Comparison of ENCODE assay signal across 3 cellular contexts in genomic region chr4:185801471-185801870, GRCh38.
TF ChIP-seq lines count a peak whose summit lies in the region.

No MANE protein-coding gene starts in this region.

TF ChIP-seq in SK-N-SH, 30 proteins besides CTCF, POLR2A, EP300 and RAD21:
- TF ChIP-seq POLR2AphosphoS5 (IDR thresholded peaks at IDR 0.05; ENCODE audit: low read depth, low read length) = no peak
- peak; percentile 25; the same call in 1 of the 2 replicates for TF ChIP-seq GATA2 (CRISPR knock-in tag; IDR thresholded peaks at IDR 0.05)

TF ChIP-seq in SK-N-SH treated with all-trans-retinoic acid at 6 μM for 48 hours, 23 proteins besides CTCF, POLR2A, EP300 and RAD21:
- no peak for TF ChIP-seq ZNF565 (CRISPR knock-in tag; conservative IDR thresholded peaks at IDR 0.05; ENCODE audit: low read depth)
- no peak for TF ChIP-seq POU6F1 (CRISPR knock-in tag; IDR thresholded peaks at IDR 0.05; ENCODE audit: borderline replicate concordance, low read depth)
- TF ChIP-seq TOX (CRISPR knock-in tag; IDR thresholded peaks at IDR 0.05; ENCODE audit: borderline replicate concordance) = no peak
- TF ChIP-seq OSR1 (CRISPR knock-in tag; IDR thresholded peaks at IDR 0.05) = no peak
- TF ChIP-seq ARNTL (CRISPR knock-in tag; IDR thresholded peaks at IDR 0.05; ENCODE audit: borderline replicate concordance, low read depth) = no peak
- TF ChIP-seq CSRNP3 (CRISPR knock-in tag; IDR thresholded peaks at IDR 0.05) = no peak
- no peak for TF ChIP-seq GLIS3 (CRISPR knock-in tag; IDR thresholded peaks at IDR 0.05)

TF ChIP-seq in IMR-90, 13 proteins besides CTCF, POLR2A, EP300 and RAD21:
- TF ChIP-seq RFX5 (IDR thresholded peaks at IDR 0.05; ENCODE audit: low read depth, low read length) = no peak
- no peak for TF ChIP-seq FOS (IDR thresholded peaks at IDR 0.05; ENCODE audit: low read depth, low read length)
- TF ChIP-seq CHD1 (IDR thresholded peaks at IDR 0.05; ENCODE audit: low read depth, low read length) = no peak
- TF ChIP-seq BHLHE40 (IDR thresholded peaks at IDR 0.05; ENCODE audit: low read depth, low read length) = no peak
- TF ChIP-seq RCOR1 (IDR thresholded peaks at IDR 0.05; ENCODE audit: insufficient replicate concordance, low read length) = no peak
- no peak for TF ChIP-seq USF2 (IDR thresholded peaks at IDR 0.05; ENCODE audit: low read depth, low read length)
- no peak for TF ChIP-seq CEBPB (IDR thresholded peaks at IDR 0.05; ENCODE audit: low read depth, low read length)
- no peak for TF ChIP-seq NFE2L2 (IDR thresholded peaks at IDR 0.05; ENCODE audit: low read depth, low read length)
- TF ChIP-seq, protein P1, sequence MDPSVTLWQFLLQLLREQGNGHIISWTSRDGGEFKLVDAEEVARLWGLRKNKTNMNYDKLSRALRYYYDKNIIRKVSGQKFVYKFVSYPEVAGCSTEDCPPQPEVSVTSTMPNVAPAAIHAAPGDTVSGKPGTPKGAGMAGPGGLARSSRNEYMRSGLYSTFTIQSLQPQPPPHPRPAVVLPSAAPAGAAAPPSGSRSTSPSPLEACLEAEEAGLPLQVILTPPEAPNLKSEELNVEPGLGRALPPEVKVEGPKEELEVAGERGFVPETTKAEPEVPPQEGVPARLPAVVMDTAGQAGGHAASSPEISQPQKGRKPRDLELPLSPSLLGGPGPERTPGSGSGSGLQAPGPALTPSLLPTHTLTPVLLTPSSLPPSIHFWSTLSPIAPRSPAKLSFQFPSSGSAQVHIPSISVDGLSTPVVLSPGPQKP (IDR thresholded peaks at IDR 0.05; ENCODE audit: borderline replicate concordance, low read depth, low read length) = no peak
- no peak for TF ChIP-seq MAFK (IDR thresholded peaks at IDR 0.05; ENCODE audit: low read depth, low read length)
- TF ChIP-seq SMC3 (IDR thresholded peaks at IDR 0.05; ENCODE audit: low read depth, low read length) = no peak
- TF ChIP-seq MXI1 (IDR thresholded peaks at IDR 0.05; ENCODE audit: borderline replicate concordance, low read depth, low read length) = no peak
- no peak for TF ChIP-seq MAZ (IDR thresholded peaks at IDR 0.05; ENCODE audit: borderline replicate concordance, low read depth, low read length)
